22 cellular contexts compared by ENCODE assay signal in the genomic region with DNA sequence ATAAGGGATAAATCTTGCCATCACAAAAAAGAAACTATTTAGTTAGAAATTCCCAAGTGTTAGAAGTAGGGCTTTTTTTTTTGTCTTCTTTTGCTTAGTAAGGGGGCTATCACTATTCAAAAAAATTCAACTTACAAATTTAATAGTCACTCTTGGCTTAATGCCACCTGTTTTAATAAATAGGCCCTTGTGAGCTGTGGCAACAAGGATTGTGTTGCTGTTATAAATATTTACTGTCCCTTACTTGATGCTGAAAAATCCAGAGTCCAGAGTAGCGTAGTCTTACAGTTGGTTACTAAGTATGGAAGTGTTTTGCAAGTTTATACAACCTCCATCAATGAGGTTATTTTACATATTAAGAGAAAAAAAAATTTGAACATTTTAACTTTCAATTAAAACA. TPM values are rescaled to one million over a fixed set of nuclear protein-coding genes. Genes with fewer than 3 reads are reported as not detected.
DNase-seq lines count a peak whose midpoint lies in the region; TF ChIP-seq lines count a peak whose summit lies in the region.
"Had no signal": no experiment of that assay in that cellular context is flagged by ENCODE, and none has a peak within 500 bp of the region (broad histone marks: within the 10 kb centered on the region; RNA-seq: fewer than 3 reads in every experiment).

No MANE protein-coding gene starts in this region.

- H4K20me1 ChIP-seq in MM.1S (ENCODE audit: insufficient read depth, low read length), result no peaks in the 10 kb centered on the region

- H3K4me3 ChIP-seq in SK-N-MC (peak overlapping the region; percentile 3; the same call in 1 of the 2 replicates), MM.1S (ENCODE audit: low read length) (no peak overlapping the region)
- H3K4me3 ChIP-seq: GM23248, K562, Peyer's patch had no signal

- H3K36me3 ChIP-seq in SK-N-MC (ENCODE audit: insufficient read depth, low read length) (no peaks in the 10 kb centered on the region), MM.1S (replicated peaks; ENCODE audit: insufficient read depth, low read length) (no peaks in the 10 kb centered on the region)
- H3K36me3 ChIP-seq: Peyer's patch had no signal

- no peaks in the 10 kb centered on the region for H3K9me3 ChIP-seq in SK-N-MC (ENCODE audit: low read depth, low read length)
- no peaks in the 10 kb centered on the region for H3K9me3 ChIP-seq in MM.1S (replicated peaks; ENCODE audit: insufficient read depth, low read length)
- H3K9me3 ChIP-seq: Peyer's patch, SK-N-SH had no signal

- peak overlapping the region; percentile 21 for H3K9ac ChIP-seq in SK-N-MC (ENCODE audit: insufficient read length)
- H3K9ac ChIP-seq in MM.1S (ENCODE audit: low read length), result no peak overlapping the region
- H3K9ac ChIP-seq: GM23248, SK-N-SH had no signal

- 0 out of 2 replicates have a peak overlapping the region, but pooled peaks have one; percentile 67 for H3K27ac ChIP-seq in SK-N-MC
- H3K27ac ChIP-seq in MM.1S (ENCODE audit: low read length), result no peak overlapping the region
- H3K27ac ChIP-seq: GM23248, Peyer's patch had no signal

- no peak for TF ChIP-seq CTCF in MM.1S (IDR thresholded peaks at IDR 0.05; ENCODE audit: low read length)

- H2AFZ ChIP-seq in MM.1S (ENCODE audit: low read length), result no peak overlapping the region

- no peaks in the 10 kb centered on the region for H3K9me2 ChIP-seq in MM.1S (replicated peaks; ENCODE audit: insufficient read depth, low read length)
- H3K9me2 ChIP-seq: SK-N-SH had no signal

- H3F3A ChIP-seq in MM.1S (ENCODE audit: insufficient read depth, low read length), result peaks cover 11% of the 10 kb centered on the region

- H3K4me2 ChIP-seq in MM.1S (ENCODE audit: low read depth, low read length), result no peak overlapping the region
- H3K4me2 ChIP-seq: SK-N-SH had no signal

- H3K27me3 ChIP-seq in MM.1S (replicated peaks; ENCODE audit: insufficient read depth, low read length), result no peaks in the 10 kb centered on the region
- H3K27me3 ChIP-seq: Peyer's patch had no signal

- H3K4me1 ChIP-seq in MM.1S (ENCODE audit: low read length), result peaks cover 24% of the 10 kb centered on the region
- H3K4me1 ChIP-seq: Peyer's patch had no signal

- DNase-seq in NCI-H1105 treated with DMSO at 0.1 percent for 48 hours (lab: John Stamatoyannopoulos, UW), result peak; percentile 3
- no peak for DNase-seq in NCI-H1105 (lab: John Stamatoyannopoulos, UW)
- no peak for DNase-seq in SK-N-MC (ENCODE audit: low read depth, low spot score)
- peak; percentile 33 for DNase-seq in globus pallidus (ENCODE audit: low spot score)
- peak; percentile 36 for DNase-seq in superior temporal gyrus (ENCODE audit: extremely low spot score)
- DNase-seq in MM.1S, result no peak
- DNase-seq in mesenteric fat pad (ENCODE audit: low spot score), result no peak
- DNase-seq in NCI-H446 (lab: John Stamatoyannopoulos, UW), result no peak
- DNase-seq: 8988T, ACHN, GM23248, H7, NCI-H1417 treated with DMSO at 0.1 percent for 48 hours, NCI-H187, NCI-H2081 treated with DMSO at 0.1 percent for 48 hours, NCI-H446 treated with DMSO at 0.1 percent for 48 hours, NCI-H526, Peyer's patch, SHP77 treated with DMSO at 0.1 percent for 48 hours, SK-N-SH, SW 1271 had no signal

- no peaks in the 10 kb centered on the region for H3K79me2 ChIP-seq in MM.1S (ENCODE audit: low read length)

RNA-seq across cellular contexts. Expression of a gene that starts 21.4 kb away (rescaled TPM):
- total RNA-seq in mesenteric fat pad, result 9.4 TPM

Comparison
In these comparisons a context has a peak if more than half of its experiments do, and no peak if none do; other contexts are left out.
1. DNase-seq: peak in NCI-H1105 treated with DMSO at 0.1 percent for 48 hours (single experiment), globus pallidus (single experiment) and superior temporal gyrus (single experiment); none in NCI-H1105 (single experiment), SK-N-MC (single experiment), MM.1S (single experiment), mesenteric fat pad (single experiment) and NCI-H446 (0 of 2).